ENCODE assay signal across 21 cellular contexts in the genomic region with DNA sequence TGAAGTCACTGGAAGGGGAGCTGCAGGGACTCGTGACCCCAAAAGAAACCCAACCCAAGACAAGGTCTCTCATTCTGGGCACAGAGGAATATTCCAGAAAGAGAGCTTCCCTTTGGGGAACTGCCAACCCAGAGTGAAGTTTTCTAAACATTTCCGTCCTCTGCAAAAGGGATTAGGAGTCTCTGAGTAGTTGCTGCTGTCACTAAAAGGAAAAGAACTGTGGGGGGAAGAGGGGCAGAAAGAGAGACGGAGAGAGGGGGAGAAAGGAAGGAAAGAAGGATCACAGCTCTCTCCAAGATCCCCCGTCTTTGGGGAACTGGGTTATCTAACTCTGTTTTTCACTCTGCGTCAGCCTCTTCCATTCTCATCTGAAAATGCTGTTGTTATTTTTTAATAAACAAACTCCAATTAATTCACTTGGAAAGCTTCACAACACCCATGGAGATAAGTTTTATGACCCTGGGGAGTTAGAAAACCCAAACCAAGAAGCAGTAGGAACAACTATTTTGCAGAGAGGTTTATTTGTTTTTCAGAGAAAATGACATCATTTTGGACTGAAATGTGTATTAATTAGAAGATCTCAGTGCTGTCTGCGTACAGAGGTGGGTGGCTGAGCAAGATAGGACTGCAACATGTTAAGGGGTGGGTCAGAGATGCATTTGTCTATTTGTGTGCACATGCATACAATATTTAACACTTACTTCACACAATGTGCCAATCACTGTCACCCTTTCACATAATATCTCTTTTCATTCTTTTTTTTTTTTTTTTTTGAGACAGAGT. TPM values are rescaled to one million over a fixed set of nuclear protein-coding genes. Genes with fewer than 3 reads are reported as not detected.
DNase-seq lines count a peak whose midpoint lies in the region; ATAC-seq and TF ChIP-seq lines count a peak whose summit lies in the region.
"Had no signal": no experiment of that assay in that cellular context is flagged by ENCODE, and none has a peak within 500 bp of the region (broad histone marks: within the 10 kb centered on the region; RNA-seq: fewer than 3 reads in every experiment).

No MANE protein-coding gene starts in this region.

- H3K9ac ChIP-seq in IMR-90 (ENCODE audit: low read depth, low read length) (no peak overlapping the region), fibroblast of lung (ENCODE audit: insufficient read depth, low read length) (no peak overlapping the region), stomach smooth muscle (ENCODE audit: low read length in 2 of 2) (peak overlapping the region; percentile 13 to 29)

- no peak overlapping the region for H3K14ac ChIP-seq in IMR-90 (replicated peaks; ENCODE audit: low read depth, low read length)

- peak; percentile 15 for DNase-seq in IMR-90
- DNase-seq in fibroblast of lung (ENCODE audit: low read depth in 2 of 2) = peak in 1 of 2 donors; percentile 53
- no peak for DNase-seq in mucosa of descending colon
- no peak for DNase-seq in RKO (ENCODE audit: low spot score)
- DNase-seq: activated CD8-positive, alpha-beta T cell treated with anti-CD3 and anti-CD28 coated beads for 36 hours; brain microvascular endothelial cell; EL; left cardiac atrium; MG63; NCI-H146; SHP77; T-helper 17 cell had no signal

- H3K4me2 ChIP-seq in IMR-90 (ENCODE audit: low read depth, low read length) (peak overlapping the region; percentile 86), fibroblast of lung (ENCODE audit: extremely low read depth, insufficient read depth, low read length) (peak overlapping the region; percentile 46)

- H4K5ac ChIP-seq in IMR-90 (ENCODE audit: low read depth, low read length) = peak overlapping the region; percentile 14; the same call in 1 of the 2 replicates

- no peaks in the 10 kb centered on the region for H3K9me1 ChIP-seq in IMR-90 (ENCODE audit: insufficient read depth, low read length)

- H2AK5ac ChIP-seq in IMR-90 (ENCODE audit: low read depth, low read length) = no peak overlapping the region

- intact Hi-C loops in IMR-90 (cut with micrococcal nuclease) (no loop called here), mucosa of descending colon (cut with DNase I, micrococcal nuclease) (loop anchor here (5.0 kb wide), 2 partner anchors 123 to 138 kb away; no protein-coding TSS in a partner anchor)

- H3K27me3 ChIP-seq in IMR-90 (ENCODE audit: control insufficient read depth, insufficient read depth, low read length) (no peaks in the 10 kb centered on the region), fibroblast of lung (ENCODE audit: control insufficient read depth, insufficient read depth, low read length) (no peaks in the 10 kb centered on the region), stomach smooth muscle (ENCODE audit: control insufficient read depth in 1 of 2, insufficient read depth in 2 of 2, low read length in 2 of 2) (no peaks in the 10 kb centered on the region)
- H3K27me3 ChIP-seq: brain microvascular endothelial cell, MG63 had no signal

- H2AK9ac ChIP-seq in IMR-90 (replicated peaks; ENCODE audit: low read depth, low read length, poor library complexity) = no peak overlapping the region

- peak overlapping the region; percentile 34 for H3K18ac ChIP-seq in IMR-90 (ENCODE audit: low read depth, low read length)

- TF ChIP-seq POLR2A in IMR-90 (IDR thresholded peaks at IDR 0.05; ENCODE audit: low read depth, low read length) = no peak

- H4K8ac ChIP-seq in IMR-90 (ENCODE audit: low read depth in 2 of 2, low read length in 2 of 2) = no peak overlapping the region

- H3K79me1 ChIP-seq in IMR-90 (ENCODE audit: low read depth in 1 of 2, low read length in 2 of 2) = no peaks in the 10 kb centered on the region; a peak in 1 of 4 replicates

- dilution Hi-C loops in IMR-90 (cut with HindIII; ENCODE audit: low sequenced_read_pairs, unreplicated experiment) = no loop called here

- H3K23ac ChIP-seq in IMR-90 (ENCODE audit: low read depth, low read length) = 0 out of 2 replicates have a peak overlapping the region, but pooled peaks have one; percentile 64

- no peaks in the 10 kb centered on the region for H4K20me1 ChIP-seq in IMR-90 (ENCODE audit: insufficient read depth, low read length)
- H4K20me1 ChIP-seq in fibroblast of lung (ENCODE audit: control insufficient read depth, extremely low read depth, insufficient read depth, low read length) = no peaks in the 10 kb centered on the region

- ATAC-seq in IMR-90 (ENCODE audit: low read depth) (peak; percentile 55), mucosa of descending colon (peak; percentile 23), HG03039 (IDR thresholded peaks at IDR 0.05; ENCODE audit: unreplicated experiment) (no peak), HG02870 (IDR thresholded peaks at IDR 0.05; ENCODE audit: unreplicated experiment) (no peak), HG03045 (IDR thresholded peaks at IDR 0.05; ENCODE audit: unreplicated experiment) (no peak)
- ATAC-seq: activated CD8-positive, alpha-beta T cell treated with anti-CD3 and anti-CD28 coated beads for 36 hours; stimulated activated memory B cell treated with anti-CD40 and anti-IgM and Interleukin-4, amounts not matched to agents 10 μg/mL and 1 μg/mL and 100 μg/mL, for 72 hours; T-helper 17 cell; WTC11 had no signal

- no peak overlapping the region for H3K4ac ChIP-seq in IMR-90 (ENCODE audit: low read depth, low read length)

- no peak overlapping the region for H2AFZ ChIP-seq in IMR-90 (replicated peaks; ENCODE audit: low read length, poor library complexity)
- H2AFZ ChIP-seq in fibroblast of lung (ENCODE audit: low read length) = no peak overlapping the region

- no peak for TF ChIP-seq CTCF in IMR-90 (conservative IDR thresholded peaks at IDR 0.05; ENCODE audit: low read depth, low read length)
- TF ChIP-seq CTCF in fibroblast of lung (conservative IDR thresholded peaks at IDR 0.05 in 1 of 2, IDR thresholded peaks at IDR 0.05 in 1 of 2; ENCODE audit: low read depth in 1 of 2, low read length in 2 of 2) = no peak
- TF ChIP-seq CTCF in mucosa of descending colon (IDR thresholded peaks at IDR 0.05) = no peak

- H3K27ac ChIP-seq in IMR-90 (ENCODE audit: insufficient read depth, low read length) (peak overlapping the region; percentile 51; the same call in 1 of the 2 replicates), fibroblast of lung (ENCODE audit: insufficient read depth, low read length) (no peak overlapping the region), stomach smooth muscle (ENCODE audit: low read length) (peak overlapping the region; percentile 49)
- H3K27ac ChIP-seq: brain microvascular endothelial cell had no signal

- no peaks in the 10 kb centered on the region for H3K79me2 ChIP-seq in fibroblast of lung (ENCODE audit: control insufficient read depth, insufficient read depth, low read length)

- no peak overlapping the region for H3K56ac ChIP-seq in IMR-90 (ENCODE audit: extremely low read depth, insufficient read depth, low read length)

- no CpG with 5 or more reads among the region's 6 CpGs for WGBS in IMR-90 (ENCODE audit: extremely low coverage in 2 of 2, insufficient read length in 1 of 2), 2 experiments

- no peak for TF ChIP-seq RAD21 in IMR-90 (IDR thresholded peaks at IDR 0.05; ENCODE audit: low read length)

- CTCF ChIA-PET in IMR-90 (lab: Yijun Ruan, JAX) = interaction anchor here (1.9 to 2.2 kb wide), 2 partner anchors 123 to 141 kb away, joined by 7 to 8 read pairs; no protein-coding TSS in a partner anchor

- H2BK5ac ChIP-seq in IMR-90 (ENCODE audit: low read depth, low read length, poor library complexity, severe bottlenecking) = peak overlapping the region; percentile 3

- H3K4me1 ChIP-seq in IMR-90 (ENCODE audit: control insufficient read depth, insufficient read depth, low read length) = peaks cover 7% of the 10 kb centered on the region
- H3K4me1 ChIP-seq in fibroblast of lung (ENCODE audit: control insufficient read depth, extremely low read depth, insufficient read depth, low read length) = no peaks in the 10 kb centered on the region
- peaks cover 3% of the 10 kb centered on the region for H3K4me1 ChIP-seq in mucosa of descending colon (ENCODE audit: low read depth)
- H3K4me1 ChIP-seq in stomach smooth muscle (ENCODE audit: control insufficient read depth, insufficient read depth, low read length) = peaks cover 34% of the 10 kb centered on the region

- no peaks in the 10 kb centered on the region for H3K9me3 ChIP-seq in IMR-90 (ENCODE audit: control insufficient read depth, insufficient read depth, low read length)
- H3K9me3 ChIP-seq in fibroblast of lung (ENCODE audit: control insufficient read depth, insufficient read depth, low read depth, low read length) = no peaks in the 10 kb centered on the region
- H3K9me3 ChIP-seq in mucosa of descending colon = no peaks in the 10 kb centered on the region
- no peaks in the 10 kb centered on the region for H3K9me3 ChIP-seq in stomach smooth muscle (ENCODE audit: control insufficient read depth in 2 of 2, low read length in 2 of 2)
- H3K9me3 ChIP-seq: MG63 had no signal

- POLR2A ChIA-PET in IMR-90 (lab: Charles Lee; ENCODE audit: unreplicated experiment) = interaction anchor here (0.5 to 0.7 kb wide), 2 partner anchors 16 to 249 kb away, joined by 3 to 4 read pairs; no protein-coding TSS in a partner anchor

- H4K91ac ChIP-seq in IMR-90 (ENCODE audit: insufficient read depth, low read depth, low read length) = no peak overlapping the region

- H3K4me3 ChIP-seq in IMR-90 (ENCODE audit: insufficient read depth, low read depth, low read length) = no peak overlapping the region
- no peak overlapping the region for H3K4me3 ChIP-seq in fibroblast of lung (replicated peaks in 1 of 4; ENCODE audit: control extremely low read depth in 1 of 4, insufficient read depth in 1 of 4, low read depth in 3 of 4, low read length in 4 of 4)
- H3K4me3 ChIP-seq in mucosa of descending colon = no peak overlapping the region
- H3K4me3 ChIP-seq in stomach smooth muscle (ENCODE audit: low read length in 2 of 2) = peak overlapping the region in 1 of 2 donors; percentile 20
- H3K4me3 ChIP-seq: MG63 had no signal

- no peaks in the 10 kb centered on the region for H3K36me3 ChIP-seq in IMR-90 (ENCODE audit: control insufficient read depth, insufficient read depth, low read length)
- no peaks in the 10 kb centered on the region for H3K36me3 ChIP-seq in fibroblast of lung (ENCODE audit: control insufficient read depth, insufficient read depth, low read length)
- H3K36me3 ChIP-seq in mucosa of descending colon (ENCODE audit: low read depth) = no peaks in the 10 kb centered on the region
- H3K36me3 ChIP-seq in stomach smooth muscle (ENCODE audit: control insufficient read depth in 2 of 2, insufficient read depth in 2 of 2, low read length in 2 of 2) = no peaks in the 10 kb centered on the region
- H3K36me3 ChIP-seq: brain microvascular endothelial cell, MG63 had no signal

- H2BK20ac ChIP-seq in IMR-90 (ENCODE audit: low read depth, low read length) = 0 out of 2 replicates have a peak overlapping the region, but pooled peaks have one; percentile 17

- peak overlapping the region; percentile 7; the same call in 1 of the 2 replicates for H2BK120ac ChIP-seq in IMR-90 (ENCODE audit: low read depth, low read length)

- in situ Hi-C loops in IMR-90 (cut with MboI; ENCODE audit: low sequenced_read_pairs) = loop anchor here (5.0 kb wide), 1 partner anchor 133 kb away; no protein-coding TSS in a partner anchor

- no TSS peak for BruUV-seq in IMR-90 (replicated peaks; lab: Mats Ljungman, UMichigan)

- H2BK15ac ChIP-seq in IMR-90 (ENCODE audit: low read depth, low read length) = peak overlapping the region; percentile 23; the same call in 1 of the 3 replicates

RNA-seq across cellular contexts. Expression of gene SCGB1A1, which starts 0.9 kb away (rescaled TPM):
- total RNA-seq in IMR-90 (2012; rRNA removed) (not detected in 2 replicates), fibroblast of lung (not detected in 2 replicates), mucosa of descending colon (not detected)
- polyA plus RNA-seq in IMR-90 (2012; rRNA removed) (not detected in 2 replicates), fibroblast of lung (not detected in 2 replicates)
- polyA plus RNA-seq in IMR-90 (2012; cell fraction: cytosol; rRNA removed) = not detected in 2 replicates
- not detected in 2 replicates for polyA plus RNA-seq in IMR-90 (2012; cell fraction: nucleus; rRNA removed; ENCODE audit: low replicate concordance)
- not detected in 2 replicates for polyA plus RNA-seq in fibroblast of lung (2012)
- polyA minus RNA-seq in fibroblast of lung (ENCODE audit: low replicate concordance) = not detected in 2 replicates
- total RNA-seq: activated CD8-positive, alpha-beta T cell treated with anti-CD3 and anti-CD28 coated beads for 36 hours; dermis microvascular lymphatic vessel endothelial cell; left cardiac atrium; myocyte; posterior vena cava; T-helper 17 cell had no signal

Comparison
In these comparisons a context has a peak if more than half of its experiments do, and no peak if none do; other contexts are left out.
1. ATAC-seq: peak in IMR-90 (single experiment) and mucosa of descending colon (single experiment); none in HG03039 (single experiment), HG02870 (single experiment) and HG03045 (single experiment).
2. H3K9ac ChIP-seq: peak in stomach smooth muscle (2 of 2); none in IMR-90 (single experiment) and fibroblast of lung (single experiment).